In the genomic region with DNA sequence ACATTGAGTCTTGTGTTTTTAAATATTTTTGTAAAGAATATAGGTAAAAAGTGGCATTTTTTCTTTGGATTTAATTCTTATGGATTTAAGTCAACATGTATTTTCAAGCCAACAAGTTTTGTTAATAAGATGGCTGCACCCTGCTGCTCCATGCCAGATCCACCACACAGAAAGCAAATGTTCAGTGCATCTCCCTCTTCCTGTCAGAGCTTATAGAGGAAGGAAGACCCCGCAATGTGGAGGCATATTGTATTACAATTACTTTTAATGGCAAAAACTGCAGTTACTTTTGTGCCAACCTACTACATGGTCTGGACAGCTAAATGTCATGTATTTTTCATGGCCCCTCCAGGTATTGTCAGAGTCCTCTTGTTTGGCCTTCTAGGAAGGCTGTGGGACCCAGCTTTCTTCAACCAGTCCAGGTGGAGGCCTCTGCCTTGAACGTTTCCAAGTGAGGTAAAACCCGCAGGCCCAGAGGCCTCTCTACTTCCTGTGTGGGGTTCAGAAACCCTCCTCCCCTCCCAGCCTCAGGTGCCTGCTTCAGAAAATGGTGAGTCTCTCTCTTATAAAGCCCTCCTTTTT, we compare ENCODE assay signal across 13 cellular contexts. TPM values are rescaled to one million over a fixed set of nuclear protein-coding genes. Genes with fewer than 3 reads are reported as not detected.
DNase-seq lines count a peak whose midpoint lies in the region; ATAC-seq, FAIRE-seq and TF ChIP-seq lines count a peak whose summit lies in the region.
"Had no signal": no experiment of that assay in that cellular context is flagged by ENCODE, and none has a peak within 500 bp of the region (broad histone marks: within the 10 kb centered on the region; RNA-seq: fewer than 3 reads in every experiment).

Gene CD3E (plus strand): TSS at position 504 of the 582 bp plus-strand sequence. CDS start 223 bp downstream, outside the sequence.

- H3K4me3 ChIP-seq in SU-DHL-6 (ENCODE audit: insufficient read depth, low read length, poor library complexity, severe bottlenecking) (no peak within 1 kb of the TSS), mononuclear cell (ENCODE audit: low read length) (peak within 1 kb of the TSS; percentile 46), kidney (ENCODE audit: low read length in 2 of 2) (no peak within 1 kb of the TSS), aorta (ENCODE audit: low read length in 2 of 2) (no peak within 1 kb of the TSS)
- H3K4me3 ChIP-seq: cardiac muscle cell, SJSA1 had no signal

- H3K9me2 ChIP-seq in SU-DHL-6 (replicated peaks; ENCODE audit: insufficient read depth, low read length) = no peaks in the 10 kb centered on the region

- no peaks in the 10 kb centered on the region for H3K36me3 ChIP-seq in SU-DHL-6 (ENCODE audit: low read length)
- H3K36me3 ChIP-seq in kidney (ENCODE audit: control insufficient read depth in 1 of 2, insufficient read depth in 2 of 2, low read length in 2 of 2) = no peaks in the 10 kb centered on the region
- no peaks in the 10 kb centered on the region for H3K36me3 ChIP-seq in aorta (ENCODE audit: control insufficient read depth in 1 of 2, insufficient read depth in 2 of 2, low read length in 1 of 2)
- H3K36me3 ChIP-seq: cardiac muscle cell, SJSA1 had no signal

- FAIRE-seq in kidney (lab: Jason Lieb, UNC) = no peak

- ATAC-seq in aorta (ENCODE audit: low FRiP score) (no peak), HG02981 (IDR thresholded peaks at IDR 0.05; ENCODE audit: unreplicated experiment) (no peak)

- no peaks in the 10 kb centered on the region for H3F3A ChIP-seq in SU-DHL-6 (ENCODE audit: insufficient read depth)

- no peak within 1 kb of the TSS for H3K9ac ChIP-seq in SU-DHL-6 (ENCODE audit: low read length)
- no peak within 1 kb of the TSS for H3K9ac ChIP-seq in kidney (ENCODE audit: low read length in 2 of 2)

- DNase-seq in activated T-cell treated with anti-CD3 and anti-CD28 coated beads for 48 hours (ENCODE audit: low read depth) (peak; percentile 56), kidney (no peak), aorta (no peak), kidney glomerular epithelial cell (lab: John Stamatoyannopoulos, UW) (no peak)
- peak; percentile 55 for DNase-seq in stimulated activated naive CD4-positive, alpha-beta T cell treated with Interleukin-2 at 50 U/mL for 16 hours (lab: John Stamatoyannopoulos, UW)
- DNase-seq: EL, NCI-H1694 had no signal

- peaks cover 37% of the 10 kb centered on the region for H3K4me1 ChIP-seq in mononuclear cell (ENCODE audit: insufficient read depth, low read length)
- no peaks in the 10 kb centered on the region for H3K4me1 ChIP-seq in kidney (ENCODE audit: control insufficient read depth in 1 of 2, insufficient read depth in 1 of 2, low read depth in 1 of 2, low read length in 2 of 2)
- no peaks in the 10 kb centered on the region for H3K4me1 ChIP-seq in aorta (ENCODE audit: control insufficient read depth in 1 of 2, insufficient read depth in 2 of 2, low read length in 2 of 2)
- H3K4me1 ChIP-seq: SJSA1 had no signal

- no peaks in the 10 kb centered on the region for H3K79me2 ChIP-seq in SU-DHL-6 (ENCODE audit: insufficient read depth, low read length)

- H3K27ac ChIP-seq in SU-DHL-6 (ENCODE audit: low read depth, low read length) (no peak within 1 kb of the TSS), kidney (ENCODE audit: low read depth in 2 of 2, low read length in 2 of 2) (no peak within 1 kb of the TSS), aorta (ENCODE audit: low read depth in 1 of 2, low read length in 2 of 2) (no peak within 1 kb of the TSS)
- H3K27ac ChIP-seq: cardiac muscle cell, SJSA1 had no signal

- WGBS in aorta, 2 donors = 68 to 76% methylated on average over 3 of the region's 3 CpGs

- H3K27me3 ChIP-seq in SU-DHL-6 (ENCODE audit: low read length) (no peaks in the 10 kb centered on the region), mononuclear cell (ENCODE audit: insufficient read depth, low read length) (no peaks in the 10 kb centered on the region), aorta (ENCODE audit: control insufficient read depth in 1 of 2, insufficient read depth in 2 of 2, low read length in 1 of 2) (no peaks in the 10 kb centered on the region)
- H3K27me3 ChIP-seq: SJSA1 had no signal

- peak within 1 kb of the TSS; percentile 37 for H2AFZ ChIP-seq in SU-DHL-6 (ENCODE audit: low read depth, low read length, severe bottlenecking)

- H3K9me3 ChIP-seq in SU-DHL-6 (ENCODE audit: insufficient read depth, low read length) (no peaks in the 10 kb centered on the region), mononuclear cell (ENCODE audit: low read depth, low read length) (no peaks in the 10 kb centered on the region), kidney (ENCODE audit: control insufficient read depth in 1 of 2, low read length in 2 of 2) (no peaks in the 10 kb centered on the region), aorta (ENCODE audit: control insufficient read depth, low read length) (no peaks in the 10 kb centered on the region)
- H3K9me3 ChIP-seq: SJSA1 had no signal

- H3K4me2 ChIP-seq in SU-DHL-6 (ENCODE audit: low read depth, low read length, poor library complexity, severe bottlenecking) = no peak within 1 kb of the TSS

- TF ChIP-seq CTCF in SU-DHL-6 (IDR thresholded peaks at IDR 0.05; ENCODE audit: insufficient read depth, low read length, poor library complexity, severe bottlenecking) (no peak), kidney (IDR thresholded peaks at IDR 0.05; ENCODE audit: borderline replicate concordance, extremely low read depth, insufficient read depth) (no peak)

- no peaks in the 10 kb centered on the region for H4K20me1 ChIP-seq in SU-DHL-6 (ENCODE audit: low read depth, low read length)

- intact Hi-C loops in kidney (cut with DNase I) (no loop called here), aorta (cut with DNase I) (no loop called here)

RNA-seq across cellular contexts. Expression of gene CD3E, which starts in this region (rescaled TPM):
- total RNA-seq in mononuclear cell = 136 TPM
- total RNA-seq in kidney = 14.3 TPM
- 2.2 TPM for polyA plus RNA-seq in kidney (ENCODE audit: insufficient read depth, low read depth, low replicate concordance)
- 1 to 10 TPM; 2.3 to 5.2 TPM for total RNA-seq in aorta
- 1 to 10 TPM in 1 of 2 donors, under 1 TPM in 1; 0.43 to 2.5 TPM for polyA plus RNA-seq in aorta
- total RNA-seq: cardiac muscle cell, mesothelial cell of epicardium, SJSA1 had no signal
- polyA plus RNA-seq: cardiac muscle cell had no signal

Comparison
In these comparisons a context has a peak if more than half of its experiments do, and no peak if none do; other contexts are left out.
1. DNase-seq: peak in activated T-cell treated with anti-CD3 and anti-CD28 coated beads for 48 hours (single experiment) and stimulated activated naive CD4-positive, alpha-beta T cell treated with Interleukin-2 at 50 U/mL for 16 hours (single experiment); none in kidney (single experiment), aorta (0 of 2) and kidney glomerular epithelial cell (single experiment).